ENCODE assay signal across 13 cellular contexts in genomic region chr1:18947570-18947969, GRCh38. TPM values are rescaled to one million over a fixed set of nuclear protein-coding genes. Genes with fewer than 3 reads are reported as not detected.
DNase-seq lines count a peak whose midpoint lies in the region; ATAC-seq and TF ChIP-seq lines count a peak whose summit lies in the region.
"Had no signal": no experiment of that assay in that cellular context is flagged by ENCODE, and none has a peak within 500 bp of the region (broad histone marks: within the 10 kb centered on the region; RNA-seq: fewer than 3 reads in every experiment).

No MANE protein-coding gene starts in this region.

- H3K27ac Mint-ChIP-seq in CD4-positive, alpha-beta memory T cell, result peak overlapping the region; percentile 98 to 100 (median 100)
- H3K27ac Mint-ChIP-seq in T-helper 17 cell (peak overlapping the region; percentile 100), endodermal cell (no peak overlapping the region)

- H3K36me3 ChIP-seq in CD4-positive, alpha-beta memory T cell (ENCODE audit: insufficient read depth, low read length), result no peaks in the 10 kb centered on the region
- no peaks in the 10 kb centered on the region for H3K36me3 ChIP-seq in endodermal cell (ENCODE audit: control insufficient read depth, insufficient read depth, low read length)
- no peaks in the 10 kb centered on the region for H3K36me3 ChIP-seq in rectal smooth muscle tissue (ENCODE audit: control insufficient read depth, insufficient read depth, low read length)
- no peaks in the 10 kb centered on the region for H3K36me3 ChIP-seq in OCI-LY7 (ENCODE audit: insufficient read depth, low read length)
- H3K36me3 ChIP-seq: colonic mucosa, tibial nerve had no signal

- no peak for ATAC-seq in T-helper 17 cell
- ATAC-seq: heart right ventricle had no signal

- peaks cover 98% of the 10 kb centered on the region for H3K4me1 ChIP-seq in CD4-positive, alpha-beta memory T cell (ENCODE audit: insufficient read depth, low read length)
- H3K4me1 ChIP-seq in endodermal cell (ENCODE audit: control insufficient read depth, insufficient read depth, low read length) (peaks cover 23% of the 10 kb centered on the region), rectal smooth muscle tissue (ENCODE audit: control insufficient read depth, insufficient read depth, low read length) (peaks cover 66% of the 10 kb centered on the region), OCI-LY7 (ENCODE audit: insufficient read depth, low read length, poor library complexity, severe bottlenecking) (peaks cover 8% of the 10 kb centered on the region)

- no peaks in the 10 kb centered on the region for H3K9me3 ChIP-seq in CD4-positive, alpha-beta memory T cell (ENCODE audit: control insufficient read depth in 1 of 2, low read length in 2 of 2)
- no peaks in the 10 kb centered on the region for H3K9me3 ChIP-seq in T-helper 17 cell (ENCODE audit: control insufficient read depth, low read length, poor library complexity, severe bottlenecking)
- H3K9me3 ChIP-seq in endodermal cell (ENCODE audit: control insufficient read depth, low read length), result no peaks in the 10 kb centered on the region
- no peaks in the 10 kb centered on the region for H3K9me3 ChIP-seq in OCI-LY7 (ENCODE audit: low read length)
- H3K9me3 ChIP-seq: colonic mucosa, heart right ventricle, tibial nerve had no signal

- POLR2A ChIA-PET in CD4-positive, alpha-beta memory T cell (lab: Charles Lee; ENCODE audit: partially characterized antibody), result interaction anchor here (1.5 to 20.6 kb wide), 3 partner anchors 9 to 20 kb away, joined by 5 to 599 read pairs (median 34); partner anchors contain the start of gene IFFO2
- POLR2A ChIA-PET in OCI-LY7 (lab: Charles Lee), result no interaction called here

- H3K9me2 ChIP-seq in OCI-LY7 (ENCODE audit: insufficient read depth, low read length), result no peaks in the 10 kb centered on the region

- no peak overlapping the region for H3K4me2 ChIP-seq in OCI-LY7 (ENCODE audit: low read length)

- no peaks in the 10 kb centered on the region for H3K9me3 Mint-ChIP-seq in CD4-positive, alpha-beta memory T cell
- H3K9me3 Mint-ChIP-seq in endodermal cell, result no peaks in the 10 kb centered on the region

- no peak for DNase-seq in CD4-positive, alpha-beta memory T cell
- no peak for DNase-seq in T-helper 17 cell
- DNase-seq in endodermal cell, result peak; percentile 48
- DNase-seq in AG08396 (ENCODE audit: low spot score), result no peak
- no peak for DNase-seq in MV-4-11 (lab: John Stamatoyannopoulos, UW)
- DNase-seq in OCI-LY7 (ENCODE audit: low spot score), result no peak
- no peak for DNase-seq in stimulated activated CD8-positive, alpha-beta memory T cell treated with anti-CD3 and anti-CD28 coated beads, Interleukin-4, amount 100 ng/mL, for 48 hours
- DNase-seq: colonic mucosa, DMS153, heart right ventricle, NCI-H510A treated with DMSO at 0.1 percent for 48 hours had no signal

- peak overlapping the region in 1 of 2 donors; percentile 65 for H3K4me3 ChIP-seq in CD4-positive, alpha-beta memory T cell (ENCODE audit: low read length in 2 of 2)
- no peak overlapping the region for H3K4me3 ChIP-seq in endodermal cell (ENCODE audit: low read length)
- H3K4me3 ChIP-seq in rectal smooth muscle tissue (ENCODE audit: low read length), result no peak overlapping the region
- no peak overlapping the region for H3K4me3 ChIP-seq in OCI-LY7 (ENCODE audit: low read depth, low read length, poor library complexity, severe bottlenecking)
- H3K4me3 ChIP-seq: colonic mucosa, heart right ventricle, tibial nerve had no signal

- intact Hi-C loops in CD4-positive, alpha-beta memory T cell (cut with micrococcal nuclease), result no loop called here
- intact Hi-C loops in OCI-LY7 (cut with micrococcal nuclease; ENCODE audit: unreplicated experiment), result no loop called here

- H2AFZ ChIP-seq in OCI-LY7 (ENCODE audit: low read length), result no peak overlapping the region

- no peaks in the 10 kb centered on the region for H3K79me2 ChIP-seq in OCI-LY7 (ENCODE audit: insufficient read depth, low read depth, low read length)

- CTCF ChIA-PET in CD4-positive, alpha-beta memory T cell (lab: Charles Lee; ENCODE audit: partially characterized antibody), result interaction anchor here (3.0 to 12.4 kb wide), 4 partner anchors 20 to 39 kb away, joined by 14 to 206 read pairs (median 80); no protein-coding TSS in a partner anchor
- CTCF ChIA-PET in OCI-LY7 (lab: Charles Lee; ENCODE audit: unreplicated experiment), result no interaction called here

- no peaks in the 10 kb centered on the region for H3K27me3 ChIP-seq in CD4-positive, alpha-beta memory T cell (ENCODE audit: insufficient read depth, low read length)
- H3K27me3 ChIP-seq in endodermal cell (ENCODE audit: control insufficient read depth, insufficient read depth, low read length, poor library complexity, severe bottlenecking), result no peaks in the 10 kb centered on the region
- H3K27me3 ChIP-seq in rectal smooth muscle tissue (ENCODE audit: control insufficient read depth, insufficient read depth, low read length), result no peaks in the 10 kb centered on the region
- H3K27me3 ChIP-seq: colonic mucosa, heart right ventricle, tibial nerve had no signal

- peaks cover 69 to 94% (median 84%) of the 10 kb centered on the region in 4 donors for H3K4me1 Mint-ChIP-seq in CD4-positive, alpha-beta memory T cell
- peaks cover 79% of the 10 kb centered on the region for H3K4me1 Mint-ChIP-seq in T-helper 17 cell
- H3K4me1 Mint-ChIP-seq in endodermal cell, result peaks cover 32% of the 10 kb centered on the region

- no peaks in the 10 kb centered on the region for H4K20me1 ChIP-seq in OCI-LY7 (ENCODE audit: insufficient read depth, low read length)

- peak overlapping the region; percentile 98 for H3K27ac ChIP-seq in CD4-positive, alpha-beta memory T cell (ENCODE audit: low read depth, low read length)
- H3K27ac ChIP-seq in endodermal cell (ENCODE audit: low read depth, low read length), result peak overlapping the region; percentile 57
- H3K27ac ChIP-seq in rectal smooth muscle tissue (ENCODE audit: low read depth, low read length), result peak overlapping the region; percentile 98
- no peak overlapping the region for H3K27ac ChIP-seq in OCI-LY7 (ENCODE audit: low read depth, low read length, poor library complexity, severe bottlenecking)
- H3K27ac ChIP-seq: colonic mucosa had no signal

- TF ChIP-seq CTCF in endodermal cell (conservative IDR thresholded peaks at IDR 0.05) (no peak), OCI-LY7 (conservative IDR thresholded peaks at IDR 0.05; ENCODE audit: low read length) (no peak)

- H3K4me3 Mint-ChIP-seq in CD4-positive, alpha-beta memory T cell, result peak overlapping the region; percentile 91 to 98 (median 94)
- H3K4me3 Mint-ChIP-seq in T-helper 17 cell (peak overlapping the region; percentile 94), endodermal cell (no peak overlapping the region)

- BruUV-seq in OCI-LY7 (replicated peaks; lab: Mats Ljungman, UMichigan), result no TSS peak

- WGBS in endodermal cell (ENCODE audit: insufficient coverage in 1 of 2, insufficient read length in 1 of 2), 2 experiments, result 86 to 93% methylated on average over 5 to 9 of the region's 9 CpGs

- no peaks in the 10 kb centered on the region for H3K27me3 Mint-ChIP-seq in CD4-positive, alpha-beta memory T cell
- H3K27me3 Mint-ChIP-seq in T-helper 17 cell (no peaks in the 10 kb centered on the region), endodermal cell (ENCODE audit: insufficient read depth) (no peaks in the 10 kb centered on the region)

- no peak overlapping the region for H3K9ac ChIP-seq in endodermal cell (ENCODE audit: extremely low read depth, low read length, poor library complexity, severe bottlenecking)
- H3K9ac ChIP-seq in rectal smooth muscle tissue (ENCODE audit: low read length), result no peak overlapping the region

- peaks cover 5 to 23% of the 10 kb centered on the region in 2 donors for H3K36me3 Mint-ChIP-seq in CD4-positive, alpha-beta memory T cell
- H3K36me3 Mint-ChIP-seq in T-helper 17 cell (ENCODE audit: low read depth) (no peaks in the 10 kb centered on the region), endodermal cell (ENCODE audit: low read depth) (no peaks in the 10 kb centered on the region)

RNA-seq across cellular contexts. Expression of gene IFFO2, which starts 8.9 kb away (rescaled TPM):
- total RNA-seq in CD4-positive, alpha-beta memory T cell, result 10 to 100 TPM; 39.0 to 41.3 TPM
- 1 to 10 TPM; 1.3 to 5.2 TPM for polyA plus RNA-seq in CD4-positive, alpha-beta memory T cell
- total RNA-seq in T-helper 17 cell (100 to 1,000 TPM in 1 of 2 donors, 10 to 100 TPM in 1; 99.8 to 119 TPM), endodermal cell (1 to 10 TPM; 4.6 to 6.4 TPM), OCI-LY7 (2022) (0.20 and 0.44 TPM in 2 replicates)
- polyA plus RNA-seq in endodermal cell (2013, experiment 1 of 2), result 7.7 TPM
- polyA plus RNA-seq in endodermal cell (2013, experiment 2 of 2), result 6.8 TPM
- 0.06 and 0.08 TPM in 2 replicates for total RNA-seq in OCI-LY7 (2014; rRNA removed; shearing (Covaris generic))

RNA-seq across cellular contexts. Expression of gene ALDH4A1, which starts 45.2 kb away (rescaled TPM):
- 1 to 10 TPM; 1.4 to 1.5 TPM for total RNA-seq in CD4-positive, alpha-beta memory T cell
- 1 to 10 TPM; 1.1 to 1.6 TPM for polyA plus RNA-seq in CD4-positive, alpha-beta memory T cell
- total RNA-seq in T-helper 17 cell, result 1 to 10 TPM; 1.1 to 1.2 TPM
- total RNA-seq in endodermal cell, result 10 to 100 TPM in 1 of 2 donors, 1 to 10 TPM in 1; 7.6 to 18.7 TPM
- 13.0 TPM for polyA plus RNA-seq in endodermal cell (2013, experiment 1 of 2)
- polyA plus RNA-seq in endodermal cell (2013, experiment 2 of 2), result 13.1 TPM
- 3.8 and 6.1 TPM in 2 replicates for total RNA-seq in OCI-LY7 (2014; rRNA removed; shearing (Covaris generic))
- 6.2 and 7.6 TPM in 2 replicates for total RNA-seq in OCI-LY7 (2022)

Comparison
In these comparisons a context has a peak if more than half of its experiments do, and no peak if none do; other contexts are left out.
1. RNA of gene IFFO2, which starts 8.9 kb away (total RNA-seq): 99.8 to 119 TPM in T-helper 17 cell and 39.0 to 41.3 TPM in CD4-positive, alpha-beta memory T cell; 4.6 to 6.4 TPM in endodermal cell and 0.06 to 0.44 TPM in OCI-LY7; every median in the first group is over 4 times any median in the second.